In the genomic region with DNA sequence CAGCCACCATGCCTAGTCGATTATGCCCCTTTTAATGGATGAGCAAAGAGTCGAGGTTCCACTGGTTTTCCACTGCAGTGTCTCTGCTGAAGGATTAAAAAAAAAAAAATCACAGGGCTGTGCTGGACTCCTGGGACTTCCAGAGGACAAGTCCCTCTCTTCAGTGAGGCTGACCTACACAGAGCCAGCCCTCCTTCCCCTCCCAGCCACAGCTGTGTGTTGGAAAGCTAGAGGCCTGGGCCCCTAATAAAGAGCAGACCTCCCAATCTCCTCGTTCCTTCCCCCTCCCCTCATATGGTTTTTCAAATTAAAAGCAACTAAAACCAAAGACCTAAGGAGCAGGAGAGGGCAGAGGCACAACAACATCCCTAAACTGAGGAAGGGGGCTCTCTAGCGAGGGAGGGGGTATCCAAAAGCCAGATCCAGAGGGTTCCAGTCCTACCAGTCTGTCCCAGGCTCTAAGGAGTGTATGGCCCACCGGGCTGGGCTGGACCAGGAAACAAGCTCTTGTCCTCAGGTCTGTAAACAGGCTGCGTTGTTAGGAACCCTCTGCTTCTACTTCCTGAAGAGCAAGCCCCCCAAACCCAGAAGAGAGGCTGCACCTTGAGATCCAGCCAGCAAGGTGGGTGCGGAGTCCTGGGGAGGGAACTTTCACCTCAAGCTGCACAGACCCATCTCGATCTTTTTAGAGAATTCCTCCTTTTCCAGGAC, we compare ENCODE assay signal across 9 cellular contexts. TPM values are rescaled to one million over a fixed set of nuclear protein-coding genes. Genes with fewer than 3 reads are reported as not detected.
A peak's percentile ranks its signal among the peaks of the same experiment; 100 is the strongest.
DNase-seq lines count a peak whose midpoint lies in the region; ATAC-seq and TF ChIP-seq lines count a peak whose summit lies in the region.
"Had no signal": no experiment of that assay in that cellular context is flagged by ENCODE, and none has a peak within 500 bp of the region (broad histone marks: within the 10 kb centered on the region; RNA-seq: fewer than 3 reads in every experiment).

No MANE protein-coding gene starts in this region.

- peak overlapping the region; percentile 61 for H3K27ac ChIP-seq in smooth muscle cell (ENCODE audit: low read depth)

- peak overlapping the region; percentile 85; the same call in 1 of the 2 replicates for H3K4me3 ChIP-seq in HFF-Myc (replicated peaks; ENCODE audit: low read depth, low read length)
- peak overlapping the region; percentile 89 for H3K4me3 ChIP-seq in smooth muscle cell

- H3K4me1 ChIP-seq in smooth muscle cell (ENCODE audit: low read depth): peaks cover 22% of the 10 kb centered on the region

- no peaks in the 10 kb centered on the region for H3K27me3 ChIP-seq in smooth muscle cell (ENCODE audit: low read depth)

- no peaks in the 10 kb centered on the region for H3K9me3 Mint-ChIP-seq in activated T-helper 17 cell treated with anti-CD3 and anti-CD28 coated beads, Interleukin-2, amount 50 U/mL, for 72 hours
- peaks cover 0 to 2% (median 0%) of the 10 kb centered on the region in 6 donors for H3K9me3 Mint-ChIP-seq in immature natural killer cell

- DNase-seq in HFF-Myc (ENCODE audit: extremely low read depth, low read depth) (no peak), immature natural killer cell (no peak), smooth muscle cell (lab: John Stamatoyannopoulos, UW; ENCODE audit: unreplicated experiment) (no peak), NCI-H187 (lab: John Stamatoyannopoulos, UW) (no peak), NCI-H2081 treated with DMSO at 0.1 percent for 48 hours (lab: John Stamatoyannopoulos, UW) (no peak), cerebellum (ENCODE audit: low spot score) (no peak)
- DNase-seq: activated CD8-positive, alpha-beta memory T cell treated with anti-CD3 and anti-CD28 coated beads, Interleukin-2, amount 50 U/mL, for 4 hours had no signal

- ATAC-seq in activated T-helper 17 cell treated with anti-CD3 and anti-CD28 coated beads, Interleukin-2, amount 50 U/mL, for 72 hours (replicated peaks): no peak

- peak overlapping the region; percentile 87 for H2AFZ ChIP-seq in smooth muscle cell (ENCODE audit: low read depth)

- no peak for TF ChIP-seq CTCF in HFF-Myc (IDR thresholded peaks at IDR 0.05; ENCODE audit: low read depth, low read length, missing control alignments)
- TF ChIP-seq CTCF in smooth muscle cell (IDR thresholded peaks at IDR 0.05; ENCODE audit: borderline replicate concordance, insufficient read depth, poor library complexity, severe bottlenecking): no peak

- peaks cover 5% of the 10 kb centered on the region for H3K4me1 Mint-ChIP-seq in activated T-helper 17 cell treated with anti-CD3 and anti-CD28 coated beads, Interleukin-2, amount 50 U/mL, for 72 hours
- peaks cover 31 to 41% of the 10 kb centered on the region in 2 donors for H3K4me1 Mint-ChIP-seq in immature natural killer cell

- peaks cover 12% of the 10 kb centered on the region for H3K79me2 ChIP-seq in smooth muscle cell (ENCODE audit: low read depth)

- H3K36me3 ChIP-seq in smooth muscle cell (ENCODE audit: low read depth): no peaks in the 10 kb centered on the region

- H3K4me3 Mint-ChIP-seq in activated T-helper 17 cell treated with anti-CD3 and anti-CD28 coated beads, Interleukin-2, amount 50 U/mL, for 72 hours: peak overlapping the region; percentile 59
- peak overlapping the region in 4 of 5 donors; percentile 10 to 69 (median 48) for H3K4me3 Mint-ChIP-seq in immature natural killer cell

- H3K9me3 ChIP-seq in smooth muscle cell (replicated peaks; ENCODE audit: low read depth): no peaks in the 10 kb centered on the region

- 24% methylated on average over 8 of the region's 8 CpGs for WGBS in smooth muscle cell (ENCODE audit: low lambda C conversion rate)

- H4K20me1 ChIP-seq in smooth muscle cell (ENCODE audit: low read depth): peaks cover 6% of the 10 kb centered on the region

- no peak overlapping the region for H3K27ac Mint-ChIP-seq in activated T-helper 17 cell treated with anti-CD3 and anti-CD28 coated beads, Interleukin-2, amount 50 U/mL, for 72 hours
- H3K27ac Mint-ChIP-seq in immature natural killer cell: no peak overlapping the region

- H3K4me2 ChIP-seq in smooth muscle cell: peak overlapping the region; percentile 82

- H3K9ac ChIP-seq in smooth muscle cell (ENCODE audit: low read depth): peak overlapping the region; percentile 41

- H3K36me3 Mint-ChIP-seq in activated T-helper 17 cell treated with anti-CD3 and anti-CD28 coated beads, Interleukin-2, amount 50 U/mL, for 72 hours (ENCODE audit: low read depth): peaks cover 6% of the 10 kb centered on the region
- H3K36me3 Mint-ChIP-seq in immature natural killer cell: no peaks in the 10 kb centered on the region

- peaks cover 70% of the 10 kb centered on the region for H3K27me3 Mint-ChIP-seq in activated T-helper 17 cell treated with anti-CD3 and anti-CD28 coated beads, Interleukin-2, amount 50 U/mL, for 72 hours
- H3K27me3 Mint-ChIP-seq in immature natural killer cell (ENCODE audit: low read depth in 3 of 3): peaks cover 18 to 48% (median 30%) of the 10 kb centered on the region in 3 donors

- H3F3A ChIP-seq in smooth muscle cell (ENCODE audit: low read depth): no peaks in the 10 kb centered on the region

RNA-seq across cellular contexts. Expression of gene PDGFRA, which starts 4.0 kb away (rescaled TPM):
- total RNA-seq in activated T-helper 17 cell treated with anti-CD3 and anti-CD28 coated beads, Interleukin-2, amount 50 U/mL, for 72 hours: under 1 TPM; 0.50 to 0.56 TPM
- polyA plus RNA-seq in immature natural killer cell: not detected
- 281 and 311 TPM in 2 replicates for total RNA-seq in smooth muscle cell
- 111 and 112 TPM in 2 replicates for polyA plus RNA-seq in smooth muscle cell
- total RNA-seq in cerebellum: 70.6 TPM
- total RNA-seq: HT-29 had no signal

Comparison
In these comparisons a context has a peak if more than half of its experiments do, and no peak if none do; other contexts are left out.
1. RNA of gene PDGFRA, which starts 4.0 kb away (total RNA-seq): 281 to 311 TPM in smooth muscle cell and 70.6 TPM in cerebellum (single experiment); 0.50 to 0.56 TPM in activated T-helper 17 cell treated with anti-CD3 and anti-CD28 coated beads, Interleukin-2, amount 50 U/mL, for 72 hours; every median in the first group is over 10 times any median in the second.